Comparison of ENCODE assay signal across 13 cellular contexts in genomic region chr6:4350571-4351505, GRCh38.
A peak's percentile ranks its signal among the peaks of the same experiment; 100 is the strongest.
DNase-seq lines count a peak whose midpoint lies in the region; ATAC-seq and TF ChIP-seq lines count a peak whose summit lies in the region.
"Had no signal": no experiment of that assay in that cellular context is flagged by ENCODE, and none has a peak within 500 bp of the region (broad histone marks: within the 10 kb centered on the region; RNA-seq: fewer than 3 reads in every experiment).

No MANE protein-coding gene starts in this region.

- H3K27me3 Mint-ChIP-seq in activated naive CD8-positive, alpha-beta T cell treated with anti-CD3 and anti-CD28 coated beads, Interleukin-2, amount 50 U/mL, for 24 hours, result peaks cover 6% of the 10 kb centered on the region

- WGBS in psoas muscle, 3 donors, result 59 to 72% (median 61%) methylated on average over 8 of the region's 8 CpGs

- no peak overlapping the region for H3K4me3 Mint-ChIP-seq in activated naive CD8-positive, alpha-beta T cell treated with anti-CD3 and anti-CD28 coated beads, Interleukin-2, amount 50 U/mL, for 24 hours
- H3K4me3 Mint-ChIP-seq: IgD-negative memory B cell had no signal

- H3K9ac ChIP-seq in adipocyte (ENCODE audit: low read length), result peak overlapping the region; percentile 63
- H3K9ac ChIP-seq: BLaER1 treated with 17β-estradiol and CSF1 and Interleukin-3, amounts not matched to agents 10 nM and 100 nM had no signal

- H3K36me3 Mint-ChIP-seq in activated naive CD8-positive, alpha-beta T cell treated with anti-CD3 and anti-CD28 coated beads, Interleukin-2, amount 50 U/mL, for 24 hours (ENCODE audit: low read depth), result no peaks in the 10 kb centered on the region
- H3K36me3 Mint-ChIP-seq: IgD-negative memory B cell had no signal

- peak overlapping the region; percentile 91 for H3K27ac ChIP-seq in psoas muscle
- H3K27ac ChIP-seq: BLaER1 treated with 17β-estradiol and CSF1 and Interleukin-3, amounts not matched to agents 10 nM and 100 nM had no signal

- H3K9me3 ChIP-seq in adipocyte (ENCODE audit: control insufficient read depth, low read length) (no peaks in the 10 kb centered on the region), psoas muscle (no peaks in the 10 kb centered on the region)
- H3K9me3 ChIP-seq: BLaER1 treated with 17β-estradiol and CSF1 and Interleukin-3, amounts not matched to agents 10 nM and 100 nM; upper lobe of left lung had no signal

- H3K4me1 ChIP-seq in adipocyte (ENCODE audit: control insufficient read depth, insufficient read depth, low read length) (peaks cover 30% of the 10 kb centered on the region), psoas muscle (peaks cover 8% of the 10 kb centered on the region)

- no peak overlapping the region for H3K27ac Mint-ChIP-seq in activated naive CD8-positive, alpha-beta T cell treated with anti-CD3 and anti-CD28 coated beads, Interleukin-2, amount 50 U/mL, for 24 hours

- TF ChIP-seq CTCF in fibroblast of the aortic adventitia (IDR thresholded peaks at IDR 0.05; ENCODE audit: insufficient read depth, low read length) (no peak), psoas muscle (IDR thresholded peaks at IDR 0.05) (no peak)

- intact Hi-C loops in psoas muscle (cut with DNase I), result loop anchor here (5.0 to 10.0 kb wide), 4 partner anchors 66 to 424 kb away; partner anchors contain the start of gene CDYL (in 1 of the 2)

- H3K9me3 Mint-ChIP-seq in activated naive CD8-positive, alpha-beta T cell treated with anti-CD3 and anti-CD28 coated beads, Interleukin-2, amount 50 U/mL, for 24 hours, result no peaks in the 10 kb centered on the region
- H3K9me3 Mint-ChIP-seq: IgD-negative memory B cell had no signal

- peak overlapping the region; percentile 73 for H3K4me3 ChIP-seq in adipocyte (ENCODE audit: low read length)
- H3K4me3 ChIP-seq in fibroblast of the aortic adventitia (ENCODE audit: low read depth, low read length), result no peak overlapping the region
- H3K4me3 ChIP-seq in psoas muscle, result peak overlapping the region; percentile 56
- H3K4me3 ChIP-seq: BLaER1 treated with 17β-estradiol and CSF1 and Interleukin-3, amounts not matched to agents 10 nM and 100 nM; upper lobe of left lung had no signal

- DNase-seq in ELR (ENCODE audit: low read depth) (peak; percentile 73), adipocyte (ENCODE audit: low read depth) (no peak), fibroblast of the aortic adventitia (ENCODE audit: low read depth) (peak; percentile 36), psoas muscle (no peak), COLO829 (ENCODE audit: low spot score) (no peak), NCI-H526 (lab: John Stamatoyannopoulos, UW) (no peak)
- DNase-seq in activated naive CD8-positive, alpha-beta T cell treated with anti-CD3 and anti-CD28 coated beads, Interleukin-2, amount 50 U/mL, for 24 hours, result no peak
- DNase-seq: NCI-H1694 treated with DMSO at 0.1 percent for 48 hours, OCI-M1 had no signal

- no peaks in the 10 kb centered on the region for H3K4me1 Mint-ChIP-seq in activated naive CD8-positive, alpha-beta T cell treated with anti-CD3 and anti-CD28 coated beads, Interleukin-2, amount 50 U/mL, for 24 hours

- H3K27me3 ChIP-seq in adipocyte (replicated peaks; ENCODE audit: control insufficient read depth, insufficient read depth, low read length), result no peaks in the 10 kb centered on the region
- no peaks in the 10 kb centered on the region for H3K27me3 ChIP-seq in psoas muscle (ENCODE audit: insufficient read depth in 3 of 3, low read length in 2 of 3)
- H3K27me3 ChIP-seq: BLaER1 treated with 17β-estradiol and CSF1 and Interleukin-3, amounts not matched to agents 10 nM and 100 nM; upper lobe of left lung had no signal

- no peaks in the 10 kb centered on the region for H3K36me3 ChIP-seq in adipocyte (ENCODE audit: control insufficient read depth, insufficient read depth, low read length, severe bottlenecking)
- no peaks in the 10 kb centered on the region for H3K36me3 ChIP-seq in psoas muscle (ENCODE audit: insufficient read depth in 1 of 2, low read depth in 1 of 2)
- H3K36me3 ChIP-seq: BLaER1 treated with 17β-estradiol and CSF1 and Interleukin-3, amounts not matched to agents 10 nM and 100 nM; upper lobe of left lung had no signal

- ATAC-seq in psoas muscle (no peak), HG03139 (IDR thresholded peaks at IDR 0.05; ENCODE audit: unreplicated experiment) (no peak)
- ATAC-seq in activated naive CD8-positive, alpha-beta T cell treated with anti-CD3 and anti-CD28 coated beads, Interleukin-2, amount 50 U/mL, for 24 hours, result no peak

Comparison
In these comparisons a context has a peak if more than half of its experiments do, and no peak if none do; other contexts are left out.
1. DNase-seq: peak in ELR (single experiment) and fibroblast of the aortic adventitia (single experiment); none in adipocyte (single experiment), psoas muscle (0 of 2), COLO829 (single experiment), NCI-H526 (0 of 2) and activated naive CD8-positive, alpha-beta T cell treated with anti-CD3 and anti-CD28 coated beads, Interleukin-2, amount 50 U/mL, for 24 hours (single experiment).